10 cellular contexts compared by ENCODE assay signal in genomic region chr12:26939953-26940352, GRCh38. TPM values are rescaled to one million over a fixed set of nuclear protein-coding genes. Genes with fewer than 3 reads are reported as not detected.
DNase-seq lines count a peak whose midpoint lies in the region; ATAC-seq and TF ChIP-seq lines count a peak whose summit lies in the region.
"Had no signal": no experiment of that assay in that cellular context is flagged by ENCODE, and none has a peak within 500 bp of the region (broad histone marks: within the 10 kb centered on the region; RNA-seq: fewer than 3 reads in every experiment).

No MANE protein-coding gene starts in this region.

- in situ Hi-C loops in IMR-90 (cut with MboI; ENCODE audit: low sequenced_read_pairs), result no loop called here

- H3K79me1 ChIP-seq in IMR-90 (ENCODE audit: low read depth in 1 of 2, low read length in 2 of 2), result peaks cover 6 to 50% of the 10 kb centered on the region in 2 experiments

- H2BK20ac ChIP-seq in IMR-90 (ENCODE audit: low read depth, low read length), result no peak overlapping the region

- H3K9me3 ChIP-seq in IMR-90 (ENCODE audit: control insufficient read depth, insufficient read depth, low read length), result no peaks in the 10 kb centered on the region
- no peaks in the 10 kb centered on the region for H3K9me3 ChIP-seq in ascending aorta

- H3K18ac ChIP-seq in IMR-90 (ENCODE audit: low read depth, low read length), result no peak overlapping the region

- peaks cover 44 to 86% (median 69%) of the 10 kb centered on the region in 3 donors for H3K4me1 Mint-ChIP-seq in naive B cell

- DNase-seq in AG10803 (ENCODE audit: low read depth) (no peak), IMR-90 (no peak), ascending aorta (ENCODE audit: low spot score in 2 of 2) (no peak), naive B cell (no peak), GOT3 (lab: John Stamatoyannopoulos, UW) (no peak), Ammon's horn (ENCODE audit: low spot score) (no peak), NCI-H226 (no peak), H4 (ENCODE audit: low spot score) (no peak)
- DNase-seq: NCI-H1092 treated with DMSO at 0.1 percent for 48 hours, nucleus accumbens had no signal

- POLR2A ChIA-PET in IMR-90 (lab: Charles Lee; ENCODE audit: unreplicated experiment), result no interaction called here

- TF ChIP-seq CTCF in AG10803 (conservative IDR thresholded peaks at IDR 0.05; ENCODE audit: low read length) (no peak), IMR-90 (conservative IDR thresholded peaks at IDR 0.05; ENCODE audit: low read depth, low read length) (no peak), ascending aorta (IDR thresholded peaks at IDR 0.05) (no peak)

- H3K36me3 Mint-ChIP-seq in naive B cell, result peaks cover 9 to 10% of the 10 kb centered on the region in 2 donors

- H3K36me3 ChIP-seq in IMR-90 (ENCODE audit: control insufficient read depth, insufficient read depth, low read length) (no peaks in the 10 kb centered on the region), ascending aorta (no peaks in the 10 kb centered on the region)

- CTCF ChIA-PET in IMR-90 (lab: Yijun Ruan, JAX), result no interaction called here

- dilution Hi-C loops in IMR-90 (cut with HindIII; ENCODE audit: low sequenced_read_pairs, unreplicated experiment), result no loop called here

- H4K8ac ChIP-seq in IMR-90 (ENCODE audit: low read depth in 2 of 2, low read length in 2 of 2), result no peak overlapping the region

- H3K14ac ChIP-seq in IMR-90 (replicated peaks; ENCODE audit: low read depth, low read length), result no peak overlapping the region

- peaks cover 22% of the 10 kb centered on the region; the same call in 1 of the 2 replicates for H4K20me1 ChIP-seq in IMR-90 (ENCODE audit: insufficient read depth, low read length)

- peak overlapping the region; percentile 30; the same call in 1 of the 2 replicates for H3K23ac ChIP-seq in IMR-90 (ENCODE audit: low read depth, low read length)

- H2AK9ac ChIP-seq in IMR-90 (replicated peaks; ENCODE audit: low read depth, low read length, poor library complexity), result no peak overlapping the region

- no peak overlapping the region for H3K9ac ChIP-seq in IMR-90 (ENCODE audit: low read depth, low read length)

- H3K56ac ChIP-seq in IMR-90 (ENCODE audit: extremely low read depth, insufficient read depth, low read length), result no peak overlapping the region

- no peak for TF ChIP-seq POLR2A in IMR-90 (IDR thresholded peaks at IDR 0.05; ENCODE audit: low read depth, low read length)

- H3K4me3 Mint-ChIP-seq in naive B cell, result peak overlapping the region; percentile 90 to 100 (median 98)

- H3K27ac ChIP-seq in IMR-90 (ENCODE audit: insufficient read depth, low read length) (no peak overlapping the region), ascending aorta (peak overlapping the region in 1 of 2 donors; percentile 88)

- H2BK5ac ChIP-seq in IMR-90 (ENCODE audit: low read depth, low read length, poor library complexity, severe bottlenecking), result no peak overlapping the region

- no TSS peak for BruUV-seq in IMR-90 (replicated peaks; lab: Mats Ljungman, UMichigan)

- H2BK120ac ChIP-seq in IMR-90 (ENCODE audit: low read depth, low read length), result no peak overlapping the region

- no peak overlapping the region for H2AK5ac ChIP-seq in IMR-90 (ENCODE audit: low read depth, low read length)

- no peaks in the 10 kb centered on the region for H3K27me3 Mint-ChIP-seq in naive B cell

- H3K9me1 ChIP-seq in IMR-90 (ENCODE audit: insufficient read depth, low read length), result no peaks in the 10 kb centered on the region; the same call in 1 of the 2 replicates

- no peak for TF ChIP-seq RAD21 in IMR-90 (IDR thresholded peaks at IDR 0.05; ENCODE audit: low read length)

- no peak for ATAC-seq in IMR-90 (ENCODE audit: low read depth)
- ATAC-seq in naive B cell (ENCODE audit: low read depth in 2 of 2), result no peak

- no peaks in the 10 kb centered on the region for H3K27me3 ChIP-seq in IMR-90 (ENCODE audit: control insufficient read depth, insufficient read depth, low read length)
- no peaks in the 10 kb centered on the region for H3K27me3 ChIP-seq in ascending aorta

- H3K4me3 ChIP-seq in AG10803 (ENCODE audit: low read length) (peak overlapping the region; percentile 94), IMR-90 (ENCODE audit: insufficient read depth, low read depth, low read length) (peak overlapping the region; percentile 14), ascending aorta (peak overlapping the region; percentile 84 to 96)

- no peak overlapping the region for H3K4ac ChIP-seq in IMR-90 (ENCODE audit: low read depth, low read length)

- no CpG with 5 or more reads among the region's 1 CpG for WGBS in IMR-90 (ENCODE audit: extremely low coverage in 2 of 2, insufficient read length in 1 of 2), 2 experiments

- H4K5ac ChIP-seq in IMR-90 (ENCODE audit: low read depth, low read length), result no peak overlapping the region

- no peak overlapping the region for H2AFZ ChIP-seq in IMR-90 (replicated peaks; ENCODE audit: low read length, poor library complexity)

- H3K9me3 Mint-ChIP-seq in naive B cell, result peaks cover 0 to 2% (median 0%) of the 10 kb centered on the region in 7 donors

- H3K4me2 ChIP-seq in IMR-90 (ENCODE audit: low read depth, low read length), result peak overlapping the region; percentile 99

- H3K4me1 ChIP-seq in IMR-90 (ENCODE audit: control insufficient read depth, insufficient read depth, low read length) (peaks cover 2% of the 10 kb centered on the region), ascending aorta (peaks cover 4 to 39% of the 10 kb centered on the region in 2 donors)

- peak overlapping the region in 4 of 6 donors; percentile 45 to 99 (median 88) for H3K27ac Mint-ChIP-seq in naive B cell

- H4K91ac ChIP-seq in IMR-90 (ENCODE audit: insufficient read depth, low read depth, low read length), result no peak overlapping the region

- intact Hi-C loops in IMR-90 (cut with micrococcal nuclease), result loop anchor here (5.0 kb wide), 1 partner anchor 72 kb away; the partner anchor contains the start of gene TM7SF3
- intact Hi-C loops in ascending aorta (cut with DNase I), result loop anchor here (5.0 to 10.0 kb wide), 5 partner anchors 108 to 825 kb away; partner anchors contain the start of genes BMAL2, ITPR2 and STK38L

- H2BK15ac ChIP-seq in IMR-90 (ENCODE audit: low read depth, low read length), result no peak overlapping the region

TF ChIP-seq in IMR-90, 13 proteins besides CTCF, POLR2A, EP300 and RAD21:
- TF ChIP-seq MAZ (IDR thresholded peaks at IDR 0.05; ENCODE audit: borderline replicate concordance, low read depth, low read length) (no peak), SMC3 (IDR thresholded peaks at IDR 0.05; ENCODE audit: low read depth, low read length) (no peak), BHLHE40 (IDR thresholded peaks at IDR 0.05; ENCODE audit: low read depth, low read length) (no peak), RFX5 (IDR thresholded peaks at IDR 0.05; ENCODE audit: low read depth, low read length) (no peak), MXI1 (IDR thresholded peaks at IDR 0.05; ENCODE audit: borderline replicate concordance, low read depth, low read length) (no peak), CEBPB (IDR thresholded peaks at IDR 0.05; ENCODE audit: low read depth, low read length) (no peak), USF2 (IDR thresholded peaks at IDR 0.05; ENCODE audit: low read depth, low read length) (no peak), FOS (IDR thresholded peaks at IDR 0.05; ENCODE audit: low read depth, low read length) (no peak), MAFK (IDR thresholded peaks at IDR 0.05; ENCODE audit: low read depth, low read length) (no peak), ELK1 (IDR thresholded peaks at IDR 0.05; ENCODE audit: borderline replicate concordance, low read depth, low read length) (no peak), CHD1 (IDR thresholded peaks at IDR 0.05; ENCODE audit: low read depth, low read length) (no peak)

RNA-seq across cellular contexts. Expression of gene FGFR1OP2, which starts 1.7 kb away (rescaled TPM):
- 31.0 and 56.4 TPM in 2 replicates for total RNA-seq in IMR-90 (2012; rRNA removed)
- 21.3 and 26.7 TPM in 2 replicates for polyA plus RNA-seq in IMR-90 (2012; rRNA removed)
- 13.6 and 16.9 TPM in 2 replicates for polyA plus RNA-seq in IMR-90 (2012; cell fraction: cytosol; rRNA removed)
- polyA plus RNA-seq in IMR-90 (2012; cell fraction: nucleus; rRNA removed; ENCODE audit: low replicate concordance), result 7.6 and 21.6 TPM in 2 replicates
- 34.3 TPM for total RNA-seq in ascending aorta
- polyA plus RNA-seq in naive B cell (ENCODE audit: low read depth in 6 of 6), result 10 to 100 TPM; 54.2 to 68.4 (median 59.5) TPM
- 23.4 and 31.3 TPM in 2 replicates for total RNA-seq in H4 (2014; rRNA removed; shearing (Covaris generic))

RNA-seq across cellular contexts. Expression of gene INTS13, which starts 2.2 kb away (rescaled TPM):
- total RNA-seq in IMR-90 (2012; rRNA removed) (31.9 and 46.9 TPM in 2 replicates), ascending aorta (47.5 TPM)
- polyA plus RNA-seq in IMR-90 (2012; rRNA removed) (9.2 and 9.9 TPM in 2 replicates), naive B cell (ENCODE audit: low read depth in 6 of 6) (10 to 100 TPM in 4 of 6 donors, 1 to 10 TPM in 2; 5.0 to 23.3 (median 14.7) TPM)
- 1.4 and 3.5 TPM in 2 replicates for polyA plus RNA-seq in IMR-90 (2012; cell fraction: cytosol; rRNA removed)
- 1.7 and 7.8 TPM in 2 replicates for polyA plus RNA-seq in IMR-90 (2012; cell fraction: nucleus; rRNA removed; ENCODE audit: low replicate concordance)
- 39.7 and 44.9 TPM in 2 replicates for total RNA-seq in H4 (2014; rRNA removed; shearing (Covaris generic))

Comparison
In these comparisons a context has a peak if more than half of its experiments do, and no peak if none do; other contexts are left out.
1. H3K4me3 ChIP-seq: peak in every context shown above with its lines; median percentile 94 in AG10803; 90 in ascending aorta; 14 in IMR-90.